ENCODE assay signal across 8 cellular contexts in the genomic region with DNA sequence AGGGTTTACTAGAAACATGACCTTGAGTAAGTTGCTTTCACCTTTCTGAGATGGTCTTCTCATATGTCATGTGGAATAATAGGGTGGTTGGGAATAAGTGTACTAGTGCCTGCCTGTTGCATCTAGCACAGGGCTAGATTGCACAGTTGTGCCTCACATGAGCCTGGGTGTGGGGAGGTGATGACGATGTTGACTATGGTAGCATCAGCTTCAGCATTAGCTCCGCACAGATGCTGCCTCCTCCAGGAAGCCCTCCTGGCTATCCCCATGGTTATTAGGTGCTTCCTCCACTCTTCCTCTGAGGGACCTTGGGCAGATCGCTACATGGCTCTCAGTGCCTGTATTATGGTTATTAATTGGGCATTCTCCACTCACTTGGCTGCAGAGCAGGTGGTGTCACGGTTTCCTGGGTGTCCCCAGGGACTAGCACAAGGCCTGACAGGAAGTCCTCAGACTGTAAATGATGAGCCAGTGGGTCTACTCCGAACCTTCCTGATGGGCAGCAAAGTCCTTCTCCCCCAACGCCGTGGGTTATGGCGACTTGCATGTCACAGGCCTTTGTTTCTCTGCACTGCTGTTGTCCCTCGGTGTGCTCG.
DNase-seq lines count a peak whose midpoint lies in the region; ATAC-seq and TF ChIP-seq lines count a peak whose summit lies in the region.

No MANE protein-coding gene starts in this region.

- H3K4me1 Mint-ChIP-seq in CD4-positive, alpha-beta T cell (ENCODE audit: low read depth): peaks cover 93% of the 10 kb centered on the region
- H3K4me1 Mint-ChIP-seq in T-helper 17 cell: peaks cover 64% of the 10 kb centered on the region
- peaks cover 36% of the 10 kb centered on the region for H3K4me1 Mint-ChIP-seq in Calu3 (ENCODE audit: low read depth, unreplicated experiment)
- H3K4me1 Mint-ChIP-seq in mesothelial cell of epicardium: peaks cover 36% of the 10 kb centered on the region
- H3K4me1 Mint-ChIP-seq in activated T-cell treated with anti-CD3 and anti-CD28 coated beads, Interleukin-2, amount 50 U/mL, for 24 hours (ENCODE audit: low read depth): peaks cover 89% of the 10 kb centered on the region
- H3K4me1 Mint-ChIP-seq in endothelial cell (ENCODE audit: unreplicated experiment): peaks cover 17% of the 10 kb centered on the region

- peaks cover 3% of the 10 kb centered on the region for H3K9me3 Mint-ChIP-seq in CD4-positive, alpha-beta T cell
- H3K9me3 Mint-ChIP-seq in Calu3 (ENCODE audit: low read depth, unreplicated experiment) (no peaks in the 10 kb centered on the region), mesothelial cell of epicardium (no peaks in the 10 kb centered on the region), endothelial cell (ENCODE audit: unreplicated experiment) (no peaks in the 10 kb centered on the region)
- peaks cover 9% of the 10 kb centered on the region for H3K9me3 Mint-ChIP-seq in activated T-cell treated with anti-CD3 and anti-CD28 coated beads, Interleukin-2, amount 50 U/mL, for 24 hours

- H3K36me3 Mint-ChIP-seq in CD4-positive, alpha-beta T cell (ENCODE audit: low read depth): peaks cover 28% of the 10 kb centered on the region
- H3K36me3 Mint-ChIP-seq in T-helper 17 cell (ENCODE audit: low read depth) (no peaks in the 10 kb centered on the region), Calu3 (ENCODE audit: insufficient read depth, unreplicated experiment) (no peaks in the 10 kb centered on the region), mesothelial cell of epicardium (peaks cover 3% of the 10 kb centered on the region), endothelial cell (ENCODE audit: low read depth, unreplicated experiment) (no peaks in the 10 kb centered on the region)
- H3K36me3 Mint-ChIP-seq in activated T-cell treated with anti-CD3 and anti-CD28 coated beads, Interleukin-2, amount 50 U/mL, for 24 hours (ENCODE audit: low read depth): peaks cover 2% of the 10 kb centered on the region

- no peak overlapping the region for H3K4me3 Mint-ChIP-seq in CD4-positive, alpha-beta T cell
- H3K4me3 Mint-ChIP-seq in T-helper 17 cell: no peak overlapping the region
- no peak overlapping the region for H3K4me3 Mint-ChIP-seq in Calu3 (ENCODE audit: low read depth, unreplicated experiment)
- no peak overlapping the region for H3K4me3 Mint-ChIP-seq in mesothelial cell of epicardium
- no peak overlapping the region for H3K4me3 Mint-ChIP-seq in activated T-cell treated with anti-CD3 and anti-CD28 coated beads, Interleukin-2, amount 50 U/mL, for 24 hours
- H3K4me3 Mint-ChIP-seq in endothelial cell (ENCODE audit: unreplicated experiment): no peak overlapping the region

- peak overlapping the region; percentile 91 for H3K27ac Mint-ChIP-seq in CD4-positive, alpha-beta T cell
- H3K27ac Mint-ChIP-seq in T-helper 17 cell (peak overlapping the region; percentile 85), Calu3 (ENCODE audit: unreplicated experiment) (no peak overlapping the region), mesothelial cell of epicardium (no peak overlapping the region), endothelial cell (ENCODE audit: unreplicated experiment) (no peak overlapping the region)
- no peak overlapping the region for H3K27ac Mint-ChIP-seq in activated T-cell treated with anti-CD3 and anti-CD28 coated beads, Interleukin-2, amount 50 U/mL, for 24 hours

- H3K27me3 Mint-ChIP-seq in CD4-positive, alpha-beta T cell: no peaks in the 10 kb centered on the region
- H3K27me3 Mint-ChIP-seq in T-helper 17 cell (no peaks in the 10 kb centered on the region), Calu3 (ENCODE audit: unreplicated experiment) (no peaks in the 10 kb centered on the region), mesothelial cell of epicardium (ENCODE audit: low read depth) (no peaks in the 10 kb centered on the region), endothelial cell (ENCODE audit: unreplicated experiment) (peaks cover 3% of the 10 kb centered on the region)
- H3K27me3 Mint-ChIP-seq in activated T-cell treated with anti-CD3 and anti-CD28 coated beads, Interleukin-2, amount 50 U/mL, for 24 hours: no peaks in the 10 kb centered on the region

- no peak overlapping the region for H3K27ac ChIP-seq in CD4-positive, alpha-beta T cell (ENCODE audit: low read depth, low read length)

- no peaks in the 10 kb centered on the region for H3K27me3 ChIP-seq in CD4-positive, alpha-beta T cell (ENCODE audit: control insufficient read depth, insufficient read depth, low read length)

- TF ChIP-seq CTCF in CD4-positive, alpha-beta T cell (IDR thresholded peaks at IDR 0.05): no peak
- no peak for TF ChIP-seq CTCF in Calu3 (IDR thresholded peaks at IDR 0.05; ENCODE audit: unreplicated experiment)
- no peak for TF ChIP-seq CTCF in mesothelial cell of epicardium (IDR thresholded peaks at IDR 0.05; ENCODE audit: unreplicated experiment)
- no peak for TF ChIP-seq CTCF in endothelial cell (IDR thresholded peaks at IDR 0.05; ENCODE audit: unreplicated experiment)

- no TSS peak for BruUV-seq in Calu3 (replicated peaks; lab: Mats Ljungman, UMichigan)

- intact Hi-C loops in CD4-positive, alpha-beta T cell (cut with DNase I, micrococcal nuclease): no loop called here
- intact Hi-C loops in Calu3 (cut with micrococcal nuclease; ENCODE audit: unreplicated experiment): loop anchor here (5.0 to 10.0 kb wide), 2 partner anchors 157 to 385 kb away; a partner anchor contains a TSS

- DNase-seq in CD4-positive, alpha-beta T cell: no peak
- no peak for DNase-seq in T-helper 17 cell
- DNase-seq in Calu3: no peak
- DNase-seq in mesothelial cell of epicardium (ENCODE audit: low spot score in 2 of 2, unreplicated experiment in 2 of 2): no peak
- no peak for DNase-seq in activated T-cell treated with anti-CD3 and anti-CD28 coated beads, Interleukin-2, amount 50 U/mL, for 24 hours
- no peak for DNase-seq in endothelial cell (ENCODE audit: low spot score)

- ATAC-seq in CD4-positive, alpha-beta T cell (ENCODE audit: poor library complexity): no peak
- ATAC-seq in GM19372 (IDR thresholded peaks at IDR 0.05; ENCODE audit: low read depth, unreplicated experiment) (peak; percentile 33), HG03025 (IDR thresholded peaks at IDR 0.05; ENCODE audit: low FRiP score, unreplicated experiment) (peak; percentile 30), T-helper 17 cell (no peak)

- POLR2A ChIA-PET in CD4-positive, alpha-beta T cell (lab: Charles Lee): interaction anchor here (1.0 to 7.4 kb wide), 2 partner anchors 319 to 386 kb away, joined by 3 to 92 read pairs; a partner anchor contains a TSS

- CTCF ChIA-PET in CD4-positive, alpha-beta T cell (lab: Charles Lee): no interaction called here
- CTCF ChIA-PET in Calu3 (lab: Charles Lee): no interaction called here

- H3K9me3 ChIP-seq in CD4-positive, alpha-beta T cell (ENCODE audit: control insufficient read depth, low read length): no peaks in the 10 kb centered on the region
- H3K9me3 ChIP-seq in T-helper 17 cell (ENCODE audit: control insufficient read depth, low read length, poor library complexity, severe bottlenecking): no peaks in the 10 kb centered on the region

Comparison
In these comparisons a context has a peak if more than half of its experiments do, and no peak if none do; other contexts are left out.
1. ATAC-seq: peak in GM19372 (single experiment) and HG03025 (single experiment); none in CD4-positive, alpha-beta T cell (single experiment) and T-helper 17 cell (single experiment).
2. H3K27ac Mint-ChIP-seq: peak in CD4-positive, alpha-beta T cell (single experiment) and T-helper 17 cell (single experiment); none in Calu3 (single experiment), mesothelial cell of epicardium (single experiment), activated T-cell treated with anti-CD3 and anti-CD28 coated beads, Interleukin-2, amount 50 U/mL, for 24 hours (single experiment) and endothelial cell (single experiment).